8 cellular contexts compared by ENCODE assay signal in the genomic region with DNA sequence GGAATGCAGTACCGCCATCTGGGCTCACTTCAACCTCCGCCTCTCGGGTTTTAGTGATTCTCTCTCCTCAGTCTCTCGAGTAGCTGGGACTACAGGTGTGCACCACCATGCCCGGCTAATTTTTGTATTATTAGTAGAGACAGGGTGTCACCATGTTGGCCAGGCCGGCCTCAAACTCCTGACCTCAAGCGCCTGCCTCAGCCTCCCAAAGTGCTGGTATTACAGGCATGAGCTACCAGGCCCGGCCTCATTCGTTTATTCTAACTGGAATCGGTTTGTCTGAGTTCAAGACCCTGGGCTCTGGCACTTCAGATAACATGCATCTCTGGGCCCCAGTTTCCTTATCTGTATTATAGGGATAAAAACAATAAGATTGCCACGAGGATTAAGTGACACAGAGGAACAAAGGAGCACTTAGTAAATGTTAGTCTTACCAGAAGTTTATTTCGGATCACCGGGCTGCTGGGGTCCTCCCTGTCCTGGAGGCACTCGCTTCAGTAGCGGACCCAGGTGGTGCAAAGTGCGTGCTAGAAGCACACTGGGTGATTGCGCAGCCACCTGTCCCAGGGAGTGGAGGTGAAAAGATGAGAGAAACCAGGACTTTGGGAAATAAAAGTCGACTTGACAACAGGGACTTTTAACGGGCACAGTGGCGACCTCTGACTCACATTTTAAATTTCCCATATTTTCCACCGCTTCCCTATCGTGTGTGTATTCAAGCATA. TPM values are rescaled to one million over a fixed set of nuclear protein-coding genes. Genes with fewer than 3 reads are reported as not detected.
DNase-seq lines count a peak whose midpoint lies in the region; ATAC-seq and TF ChIP-seq lines count a peak whose summit lies in the region.

No MANE protein-coding gene starts in this region.

- WGBS in esophagus muscularis mucosa, result 45% methylated on average over 22 of the region's 22 CpGs

- H3K4me1 Mint-ChIP-seq in T-cell (peaks cover 19 to 25% (median 20%) of the 10 kb centered on the region in 3 donors), neural progenitor cell (peaks cover 17% of the 10 kb centered on the region)

- H3K36me3 ChIP-seq in esophagus muscularis mucosa, result peaks cover 0 to 3% (median 0%) of the 10 kb centered on the region in 4 donors
- no peaks in the 10 kb centered on the region for H3K36me3 ChIP-seq in neural progenitor cell

- H3F3A ChIP-seq in neural progenitor cell (ENCODE audit: low read depth), result peaks cover 20% of the 10 kb centered on the region

- H3K4me3 Mint-ChIP-seq in T-cell (peak overlapping the region; percentile 89 to 91 (median 91)), neural progenitor cell (peak overlapping the region; percentile 94)

- no peaks in the 10 kb centered on the region for H4K20me1 ChIP-seq in neural progenitor cell (ENCODE audit: low read depth)

- no peaks in the 10 kb centered on the region for H3K9me3 ChIP-seq in esophagus muscularis mucosa
- no peaks in the 10 kb centered on the region for H3K9me3 ChIP-seq in neural progenitor cell (ENCODE audit: low read depth)

- H3K36me3 Mint-ChIP-seq in T-cell, result no peaks in the 10 kb centered on the region
- H3K36me3 Mint-ChIP-seq in neural progenitor cell, result no peaks in the 10 kb centered on the region

- H3K4me1 ChIP-seq in esophagus muscularis mucosa, result peaks cover 50 to 54% (median 53%) of the 10 kb centered on the region in 4 donors
- peaks cover 4% of the 10 kb centered on the region for H3K4me1 ChIP-seq in neural progenitor cell

- H3K9me3 Mint-ChIP-seq in T-cell, result no peaks in the 10 kb centered on the region
- H3K9me3 Mint-ChIP-seq in neural progenitor cell, result no peaks in the 10 kb centered on the region

- no peaks in the 10 kb centered on the region for H3K79me2 ChIP-seq in neural progenitor cell (ENCODE audit: low read depth)

- POLR2A ChIA-PET in T-cell (lab: Charles Lee), result interaction anchor here in 1 of 2 donors (0.5 to 0.6 kb wide), 3 partner anchors 25 to 464 kb away, joined by 3 to 7 read pairs (median 5); no protein-coding TSS in a partner anchor

- H3K4me2 ChIP-seq in neural progenitor cell, result peak overlapping the region; percentile 75

- DNase-seq in GM20000 (ENCODE audit: low spot score) (peak; percentile 33), T-cell (peak in 3 of 34 experiments; percentile 3 to 6 (median 4)), esophagus muscularis mucosa (ENCODE audit: extremely low spot score) (no peak), neural progenitor cell (ENCODE audit: low spot score) (peak; percentile 51), inferior parietal cortex (ENCODE audit: extremely low spot score) (no peak), NOMO-1 treated with dmso at 0.1 percent for 144 hours (lab: John Stamatoyannopoulos, UW; ENCODE audit: unreplicated experiment) (no peak), SW 1271 (lab: John Stamatoyannopoulos, UW) (no peak), NCI-H2227 treated with DMSO at 0.1 percent for 48 hours (lab: John Stamatoyannopoulos, UW) (no peak)

- H3K27me3 ChIP-seq in esophagus muscularis mucosa (no peaks in the 10 kb centered on the region), neural progenitor cell (peaks cover 16% of the 10 kb centered on the region)

- H3K27me3 Mint-ChIP-seq in T-cell (no peaks in the 10 kb centered on the region), neural progenitor cell (ENCODE audit: insufficient read depth, low read depth) (peaks cover 9% of the 10 kb centered on the region)

- no peak for ATAC-seq in T-cell (replicated peaks in 1 of 4)

- H3K4me3 ChIP-seq in esophagus muscularis mucosa, result peak overlapping the region; percentile 66 to 86 (median 74)
- peak overlapping the region; percentile 55 for H3K4me3 ChIP-seq in neural progenitor cell

- H3K27ac ChIP-seq in esophagus muscularis mucosa (replicated peaks in 1 of 4) (peak overlapping the region; percentile 89 to 96 (median 92)), neural progenitor cell (no peak overlapping the region)

- H2AFZ ChIP-seq in neural progenitor cell (replicated peaks), result peak overlapping the region; percentile 86

- TF ChIP-seq EP300 in esophagus muscularis mucosa (IDR thresholded peaks at IDR 0.05), result no peak

- no peak for TF ChIP-seq POLR2A in esophagus muscularis mucosa (IDR thresholded peaks at IDR 0.05; ENCODE audit: low read depth)

- H3K9ac ChIP-seq in neural progenitor cell, result no peak overlapping the region

- intact Hi-C loops in esophagus muscularis mucosa (cut with DNase I), result no loop called here

- CTCF ChIA-PET in T-cell (lab: Charles Lee), result interaction anchor here (0.6 to 0.7 kb wide), 4 partner anchors 20 to 1409 kb away, joined by 3 to 5 read pairs (median 4); no protein-coding TSS in a partner anchor

- no peak for TF ChIP-seq CTCF in GM20000 (IDR thresholded peaks at IDR 0.05; ENCODE audit: extremely low read depth, missing control alignments)
- no peak for TF ChIP-seq CTCF in esophagus muscularis mucosa (IDR thresholded peaks at IDR 0.05)
- no peak for TF ChIP-seq CTCF in neural progenitor cell (IDR thresholded peaks at IDR 0.05)

- H3K27ac Mint-ChIP-seq in T-cell (peak overlapping the region; percentile 78 to 89), neural progenitor cell (no peak overlapping the region)

RNA-seq across cellular contexts. Expression of a gene that starts 37.5 kb away (rescaled TPM):
- total RNA-seq in T-cell (10 to 100 TPM; 24.8 to 34.1 (median 32.1) TPM), esophagus muscularis mucosa (100 to 1,000 TPM in 2 of 4 donors, 10 to 100 TPM in 2; 59.6 to 134 (median 108) TPM), neural progenitor cell (ENCODE audit: low replicate concordance) (2.4 and 5.0 TPM in 2 replicates)

RNA-seq across cellular contexts. Expression of a gene that starts 56.5 kb away (rescaled TPM):
- 10 to 100 TPM in 3 of 5 donors, 1 to 10 TPM in 2; 8.7 to 19.7 (median 16.8) TPM for total RNA-seq in T-cell
- 10 to 100 TPM; 11.2 to 18.4 (median 14.3) TPM for total RNA-seq in esophagus muscularis mucosa
- 71.0 and 132 TPM in 2 replicates for total RNA-seq in neural progenitor cell (ENCODE audit: low replicate concordance)

Comparison
In these comparisons a context has a peak if more than half of its experiments do, and no peak if none do; other contexts are left out.
1. DNase-seq: peak in GM20000 (single experiment) and neural progenitor cell (single experiment); none in esophagus muscularis mucosa (single experiment), inferior parietal cortex (single experiment), NOMO-1 treated with dmso at 0.1 percent for 144 hours (single experiment), SW 1271 (0 of 2) and NCI-H2227 treated with DMSO at 0.1 percent for 48 hours (single experiment).